Comparison of ENCODE assay signal across 8 cellular contexts in genomic region chr11:57751676-57752253, GRCh38. TPM values are rescaled to one million over a fixed set of nuclear protein-coding genes. Genes with fewer than 3 reads are reported as not detected.
DNase-seq lines count a peak whose midpoint lies in the region; ATAC-seq and TF ChIP-seq lines count a peak whose summit lies in the region.

Gene BTBD18 (minus strand): TSS chr11:57751819. CDS start chr11:57751188, 631 bp downstream.

- H3K79me2 ChIP-seq in Karpas-422 (ENCODE audit: low read length), result no peaks in the 10 kb centered on the region

- no peaks in the 10 kb centered on the region for H3K9me3 ChIP-seq in Karpas-422 (ENCODE audit: low read length)
- no peaks in the 10 kb centered on the region for H3K9me3 ChIP-seq in heart left ventricle

- no peaks in the 10 kb centered on the region; the same call in 1 of the 2 replicates for H3K36me3 ChIP-seq in GM06990 (ENCODE audit: control insufficient read depth, insufficient read depth, low read length)
- no peaks in the 10 kb centered on the region for H3K36me3 ChIP-seq in Karpas-422 (ENCODE audit: insufficient read depth, low read length)
- peaks cover 0 to 36% (median 3%) of the 10 kb centered on the region in 9 donors for H3K36me3 ChIP-seq in heart left ventricle

- H3K9me3 Mint-ChIP-seq in stimulated activated memory B cell treated with anti-CD40 and anti-IgM and Interleukin-4, amounts not matched to agents 10 μg/mL and 1 μg/mL and 100 μg/mL, for 72 hours, result no peaks in the 10 kb centered on the region

- H3K4me3 Mint-ChIP-seq in stimulated activated memory B cell treated with anti-CD40 and anti-IgM and Interleukin-4, amounts not matched to agents 10 μg/mL and 1 μg/mL and 100 μg/mL, for 72 hours, result no peak within 1 kb of the TSS

- H3K9me2 ChIP-seq in Karpas-422 (replicated peaks; ENCODE audit: insufficient read depth, low read length), result no peaks in the 10 kb centered on the region

- H3K4me2 ChIP-seq in Karpas-422 (ENCODE audit: low read depth, low read length, poor library complexity, severe bottlenecking), result no peak within 1 kb of the TSS

- peak within 1 kb of the TSS; percentile 65 for H3K27ac Mint-ChIP-seq in stimulated activated memory B cell treated with anti-CD40 and anti-IgM and Interleukin-4, amounts not matched to agents 10 μg/mL and 1 μg/mL and 100 μg/mL, for 72 hours

- H3K27me3 Mint-ChIP-seq in stimulated activated memory B cell treated with anti-CD40 and anti-IgM and Interleukin-4, amounts not matched to agents 10 μg/mL and 1 μg/mL and 100 μg/mL, for 72 hours, result no peaks in the 10 kb centered on the region

- no peak within 1 kb of the TSS for H3K4me3 ChIP-seq in GM06990 (replicated peaks; ENCODE audit: low read depth, low read length)
- no peak within 1 kb of the TSS for H3K4me3 ChIP-seq in Karpas-422 (ENCODE audit: low read length)
- no peak within 1 kb of the TSS for H3K4me3 ChIP-seq in WI38 (ENCODE audit: low read depth, low read length)
- no peak within 1 kb of the TSS for H3K4me3 ChIP-seq in heart left ventricle

- no peaks in the 10 kb centered on the region for H4K20me1 ChIP-seq in Karpas-422 (ENCODE audit: insufficient read depth, low read depth, low read length)

- H2AFZ ChIP-seq in Karpas-422 (ENCODE audit: low read length), result no peak within 1 kb of the TSS

- no peak for DNase-seq in GM06990 (ENCODE audit: extremely low read depth, insufficient read length)
- peak; percentile 64 for DNase-seq in Karpas-422
- DNase-seq in heart left ventricle, result peak in 4 of 5 donors; percentile 36 to 45 (median 38)
- no peak for DNase-seq in NCI-H1417 treated with DMSO at 0.1 percent for 48 hours (lab: John Stamatoyannopoulos, UW)

- H3K9ac ChIP-seq in Karpas-422 (ENCODE audit: low read length), result no peak within 1 kb of the TSS

- intact Hi-C loops in heart left ventricle (cut with DNase I), result loop anchor here in 4 of 10 donors (2.0 to 10.0 kb wide), 4 partner anchors 49 to 763 kb away; no protein-coding TSS in a partner anchor

- H3K4me1 Mint-ChIP-seq in stimulated activated memory B cell treated with anti-CD40 and anti-IgM and Interleukin-4, amounts not matched to agents 10 μg/mL and 1 μg/mL and 100 μg/mL, for 72 hours, result peaks cover 13% of the 10 kb centered on the region

- 39 to 50% (median 44%) methylated on average over 10 of the region's 10 CpGs for WGBS in heart left ventricle, 4 donors

- H3K4me1 ChIP-seq in Karpas-422 (ENCODE audit: low read length) (no peaks in the 10 kb centered on the region), heart left ventricle (peaks cover 0 to 9% (median 5%) of the 10 kb centered on the region in 12 donors)

- no peak within 1 kb of the TSS for H3K27ac ChIP-seq in Karpas-422 (ENCODE audit: low read length)
- H3K27ac ChIP-seq in heart left ventricle, result peak within 1 kb of the TSS in 6 of 12 donors; percentile 17 to 56 (median 42)

- ATAC-seq in heart left ventricle (peak; percentile 76 to 89 (median 85)), HG03095 (IDR thresholded peaks at IDR 0.05; ENCODE audit: unreplicated experiment) (no peak), HG02763 (IDR thresholded peaks at IDR 0.05; ENCODE audit: unreplicated experiment) (no peak)
- ATAC-seq in stimulated activated memory B cell treated with anti-CD40 and anti-IgM and Interleukin-4, amounts not matched to agents 10 μg/mL and 1 μg/mL and 100 μg/mL, for 72 hours, result no peak

- TF ChIP-seq CTCF in GM06990 (IDR thresholded peaks at IDR 0.05; ENCODE audit: insufficient read depth, low read length, poor library complexity, severe bottlenecking), result peak; percentile 52
- TF ChIP-seq CTCF in WI38 (IDR thresholded peaks at IDR 0.05; ENCODE audit: low read depth, low read length), result peak; percentile 15; the same call in 1 of the 2 replicates
- TF ChIP-seq CTCF in heart left ventricle (IDR thresholded peaks at IDR 0.05), result peak; percentile 39 to 64 (median 55)

- TF ChIP-seq POLR2A in heart left ventricle (IDR thresholded peaks at IDR 0.05), result no peak

- peaks cover 24% of the 10 kb centered on the region for H3K36me3 Mint-ChIP-seq in stimulated activated memory B cell treated with anti-CD40 and anti-IgM and Interleukin-4, amounts not matched to agents 10 μg/mL and 1 μg/mL and 100 μg/mL, for 72 hours

- no peaks in the 10 kb centered on the region for H3K27me3 ChIP-seq in GM06990 (replicated peaks; ENCODE audit: control insufficient read depth, insufficient read depth, low read length)
- H3K27me3 ChIP-seq in Karpas-422 (ENCODE audit: low read length), result no peaks in the 10 kb centered on the region
- no peaks in the 10 kb centered on the region for H3K27me3 ChIP-seq in heart left ventricle

RNA-seq across cellular contexts. Expression of gene BTBD18, which starts in this region (rescaled TPM):
- total RNA-seq in Karpas-422 (2014; rRNA removed; shearing (Covaris generic); ENCODE audit: low replicate concordance), result not detected in 2 replicates
- total RNA-seq in heart left ventricle, result not detected
- under 1 TPM in 1 of 2 donors, not detected in 1; 0.11 TPM for polyA plus RNA-seq in heart left ventricle

Comparison
In these comparisons a context has a peak if more than half of its experiments do, and no peak if none do; other contexts are left out.
1. Peak in DNase-seq in Karpas-422; RNA of the gene not detected or under 1 TPM.
2. Peak in DNase-seq and ATAC-seq in heart left ventricle; RNA of the gene not detected or under 1 TPM.